14 cellular contexts compared by ENCODE assay signal in genomic region chr18:25423267-25423666, GRCh38.
DNase-seq lines count a peak whose midpoint lies in the region.
"Had no signal": no experiment of that assay in that cellular context is flagged by ENCODE, and none has a peak within 500 bp of the region (broad histone marks: within the 10 kb centered on the region; RNA-seq: fewer than 3 reads in every experiment).

No MANE protein-coding gene starts in this region.

- H2BK12ac ChIP-seq in trophoblast cell (ENCODE audit: low read length): no peak overlapping the region

- H4K8ac ChIP-seq in trophoblast cell (ENCODE audit: low read depth, low read length): no peak overlapping the region

- H3K36me3 ChIP-seq in trophoblast cell (ENCODE audit: control insufficient read depth in 1 of 2, insufficient read depth in 2 of 2, low read length in 2 of 2): no peaks in the 10 kb centered on the region
- H3K36me3 ChIP-seq: BLaER1 had no signal

- no peak overlapping the region for H3K18ac ChIP-seq in trophoblast cell (ENCODE audit: low read length)

- H3K27ac ChIP-seq in trophoblast cell (ENCODE audit: low read depth, low read length): no peak overlapping the region
- H3K27ac ChIP-seq: 22Rv1, BLaER1 had no signal

- H3K14ac ChIP-seq in trophoblast cell (ENCODE audit: low read length): no peak overlapping the region

- H3K4ac ChIP-seq in trophoblast cell (ENCODE audit: low read depth, low read length): no peak overlapping the region

- no peak overlapping the region for H2AK5ac ChIP-seq in trophoblast cell (ENCODE audit: low read length)

- no peak overlapping the region for H2BK5ac ChIP-seq in trophoblast cell (ENCODE audit: low read depth, low read length, poor library complexity)

- no peak overlapping the region for H2BK120ac ChIP-seq in trophoblast cell (ENCODE audit: insufficient read depth, low read length, poor library complexity)

- no CpG with 5 or more reads among the region's 2 CpGs for WGBS in trophoblast cell (ENCODE audit: extremely low coverage, insufficient coverage, insufficient read length)

- no peak overlapping the region for H2AFZ ChIP-seq in trophoblast cell (ENCODE audit: insufficient read depth, low read length, poor library complexity)
- H2AFZ ChIP-seq: GM23338 had no signal

- no peak overlapping the region for H3K9ac ChIP-seq in trophoblast cell (ENCODE audit: low read length)
- H3K9ac ChIP-seq: BLaER1 had no signal

- H3K23ac ChIP-seq in trophoblast cell (ENCODE audit: low read length): no peak overlapping the region

- no peaks in the 10 kb centered on the region for H3K27me3 ChIP-seq in trophoblast cell (ENCODE audit: insufficient read depth, low read length)
- H3K27me3 ChIP-seq: BLaER1 had no signal

- peaks cover 2 to 8% of the 10 kb centered on the region in 2 experiments for H3K4me1 ChIP-seq in trophoblast cell (ENCODE audit: control insufficient read depth in 1 of 2, insufficient read depth in 2 of 2, low read length in 2 of 2)

- no peak overlapping the region for H4K12ac ChIP-seq in trophoblast cell (ENCODE audit: low read depth, low read length)

- no peak overlapping the region for H3K4me3 ChIP-seq in trophoblast cell (ENCODE audit: low read depth, low read length)
- H3K4me3 ChIP-seq: BLaER1, GM23338 had no signal

- H3K79me2 ChIP-seq in trophoblast cell (ENCODE audit: control insufficient read depth, insufficient read depth, low read length, poor library complexity): no peaks in the 10 kb centered on the region

- no peak overlapping the region for H3K4me2 ChIP-seq in trophoblast cell (ENCODE audit: low read length)
- H3K4me2 ChIP-seq: BLaER1, GM23338 had no signal

- H4K91ac ChIP-seq in trophoblast cell (ENCODE audit: low read depth, low read length): no peak overlapping the region

- no peaks in the 10 kb centered on the region for H3K79me1 ChIP-seq in trophoblast cell (ENCODE audit: low read length)

- no peaks in the 10 kb centered on the region for H3K9me3 ChIP-seq in trophoblast cell (ENCODE audit: insufficient read depth, low read depth, low read length)
- H3K9me3 ChIP-seq: BLaER1 had no signal

- peak; percentile 15 for DNase-seq in DMS53 (lab: John Stamatoyannopoulos, UW)
- no peak for DNase-seq in DMS53 treated with DMSO at 0.1 percent for 48 hours (lab: John Stamatoyannopoulos, UW; ENCODE audit: unreplicated experiment)
- DNase-seq in NCI-H748 treated with DMSO at 0.1 percent for 48 hours (lab: John Stamatoyannopoulos, UW): peak; percentile 15
- peak; percentile 17 for DNase-seq in left kidney (ENCODE audit: low read depth, low spot score)
- no peak for DNase-seq in trophoblast cell
- DNase-seq in DMS79 treated with DMSO at 0.1 percent for 48 hours (lab: John Stamatoyannopoulos, UW): no peak
- no peak for DNase-seq in UCSD-AML1 (lab: John Stamatoyannopoulos, UW; ENCODE audit: unreplicated experiment)
- DNase-seq: CD4-positive, alpha-beta memory T cell; GDM1; HCEC 1CT; KG1 had no signal

Comparison
In these comparisons a context has a peak if more than half of its experiments do, and no peak if none do; other contexts are left out.
1. DNase-seq: peak in DMS53 (single experiment), NCI-H748 treated with DMSO at 0.1 percent for 48 hours (single experiment) and left kidney (single experiment); none in DMS53 treated with DMSO at 0.1 percent for 48 hours (single experiment), trophoblast cell (0 of 2), DMS79 treated with DMSO at 0.1 percent for 48 hours (single experiment) and UCSD-AML1 (single experiment).